21 cellular contexts compared by ENCODE assay signal in the genomic region with DNA sequence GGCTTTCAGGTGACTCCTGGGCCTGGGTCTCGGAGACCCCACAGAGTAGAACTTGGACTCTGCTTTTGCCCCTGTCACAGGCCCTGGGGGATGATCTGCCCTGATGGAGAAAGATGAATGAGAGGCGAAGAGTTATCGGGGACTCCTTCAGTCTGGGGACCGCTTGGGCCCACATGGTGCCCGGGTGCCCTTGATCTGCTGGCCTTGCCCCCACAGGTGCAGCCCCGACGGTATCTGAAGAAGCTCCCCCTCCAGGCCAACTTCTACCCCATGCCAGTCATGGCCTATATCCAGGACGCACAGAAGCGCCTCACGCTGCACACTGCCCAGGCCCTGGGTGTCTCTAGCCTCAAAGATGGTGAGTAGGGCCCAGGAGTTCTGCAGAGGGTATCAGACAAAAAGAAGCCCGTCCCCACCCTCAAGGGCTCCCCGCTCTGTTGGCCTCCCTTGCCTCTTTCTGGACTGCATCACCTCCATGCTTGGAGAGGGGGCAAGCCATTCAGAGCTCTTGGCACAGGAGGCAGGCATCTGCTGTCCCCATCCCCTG.
"Had no signal": no experiment of that assay in that cellular context is flagged by ENCODE, and none has a peak within 500 bp of the region (broad histone marks: within the 10 kb centered on the region; RNA-seq: fewer than 3 reads in every experiment).

No MANE protein-coding gene starts in this region.

- H3K4me3 Mint-ChIP-seq: activated naive CD4-positive, alpha-beta T cell treated with anti-CD3 and anti-CD28 coated beads, Interleukin-2, amount 10 ng/mL, durations not matched to agents 7 days and 5 days; activated T-cell treated with anti-CD3 and anti-CD28 coated beads, Interleukin-2, amount 50 U/mL, for 72 hours; immature natural killer cell; nephron progenitor cell had no signal

- H3K4me2 ChIP-seq: hepatocyte, smooth muscle cell had no signal

- H3K9me3 Mint-ChIP-seq: activated naive CD4-positive, alpha-beta T cell treated with anti-CD3 and anti-CD28 coated beads, Interleukin-2, amount 10 ng/mL, durations not matched to agents 7 days and 5 days; activated T-cell treated with anti-CD3 and anti-CD28 coated beads, Interleukin-2, amount 50 U/mL, for 72 hours; immature natural killer cell; nephron progenitor cell had no signal

- H3K27ac ChIP-seq: hepatocyte, sigmoid colon had no signal

- H3K27me3 Mint-ChIP-seq: activated naive CD4-positive, alpha-beta T cell treated with anti-CD3 and anti-CD28 coated beads, Interleukin-2, amount 10 ng/mL, durations not matched to agents 7 days and 5 days had no signal

- H3K9me3 ChIP-seq: mucosa of descending colon, sigmoid colon had no signal

- ATAC-seq: activated T-cell treated with anti-CD3 and anti-CD28 coated beads, Interleukin-2, amount 50 U/mL, for 72 hours; mucosa of descending colon had no signal

- H3K27me3 ChIP-seq: hepatocyte, sigmoid colon had no signal

- H3K4me1 Mint-ChIP-seq: activated naive CD4-positive, alpha-beta T cell treated with anti-CD3 and anti-CD28 coated beads, Interleukin-2, amount 10 ng/mL, durations not matched to agents 7 days and 5 days; immature natural killer cell had no signal

- H3K27ac Mint-ChIP-seq: activated naive CD4-positive, alpha-beta T cell treated with anti-CD3 and anti-CD28 coated beads, Interleukin-2, amount 10 ng/mL, durations not matched to agents 7 days and 5 days; activated T-cell treated with anti-CD3 and anti-CD28 coated beads, Interleukin-2, amount 50 U/mL, for 72 hours; immature natural killer cell; nephron progenitor cell had no signal

- H3K4me3 ChIP-seq: hepatocyte, mucosa of descending colon, sigmoid colon, smooth muscle cell had no signal

- DNase-seq: activated CD4-positive, alpha-beta T cell treated with anti-CD3 and anti-CD28 coated beads for 4 hours; activated CD4-positive, alpha-beta T cell treated with anti-CD3 and anti-CD28 coated beads, Interleukin-2, amount 50 U/mL, for 48 hours; activated CD4-positive, CD25-positive, alpha-beta regulatory T cell; activated effector memory CD4-positive, alpha-beta T cell treated with Interleukin-2 at 50 U/mL for 16 hours; activated naive CD4-positive, alpha-beta T cell treated with anti-CD3 and anti-CD28 coated beads, Interleukin-2, amount 10 ng/mL, durations not matched to agents 7 days and 5 days; activated T-cell treated with anti-CD3 and anti-CD28 coated beads, Interleukin-2, amount 50 U/mL, for 72 hours; cortex of kidney; erythroblast; foreskin fibroblast; immature natural killer cell; kidney glomerular epithelial cell; mesendoderm; nephron progenitor cell; occipital lobe; sigmoid colon; stimulated activated CD4-positive, alpha-beta T cell treated with anti-CD3 and anti-CD28 coated beads, Interleukin-2, amount 100 ng/mL, for 48 hours; stimulated activated CD8-positive, alpha-beta memory T cell treated with anti-CD3 and anti-CD28 coated beads, Interleukin-4, amount 100 ng/mL, for 48 hours; stimulated activated naive CD4-positive, alpha-beta T cell treated with Interleukin-2 at 50 U/mL for 16 hours had no signal

- H2AFZ ChIP-seq: hepatocyte had no signal
